ENCODE assay signal across 1 cellular context in genomic region chr20:33791959-33792597, GRCh38.
TF ChIP-seq lines count a peak whose summit lies in the region.

No MANE protein-coding gene starts in this region.

TF ChIP-seq in HepG2, 621 proteins besides CTCF, POLR2A, EP300 and RAD21 (continued from another document):
- TF ChIP-seq SOX13 (IDR thresholded peaks at IDR 0.05): no peak
- no peak for TF ChIP-seq SOX13 (CRISPR knock-in tag; conservative IDR thresholded peaks at IDR 0.05 in 1 of 2, IDR thresholded peaks at IDR 0.05 in 1 of 2)
- no peak for TF ChIP-seq ZNF24 (IDR thresholded peaks at IDR 0.05)
- TF ChIP-seq EED (CRISPR knock-in tag; IDR thresholded peaks at IDR 0.05): 0 out of 2 replicates have a peak, but pooled peaks have one; percentile 39
- 0 out of 2 replicates have a peak, but pooled peaks have one; percentile 27 for TF ChIP-seq ZC3H13 (CRISPR knock-in tag; IDR thresholded peaks at IDR 0.05)
- TF ChIP-seq PATZ1 (CRISPR knock-in tag; IDR thresholded peaks at IDR 0.05): peak; percentile 30; the same call in 1 of the 2 replicates
- TF ChIP-seq ELF3 (CRISPR knock-in tag; IDR thresholded peaks at IDR 0.05): 0 out of 2 replicates have a peak, but pooled peaks have one; percentile 36
- peak; percentile 36; the same call in 1 of the 2 replicates for TF ChIP-seq TSC22D2 (CRISPR knock-in tag; IDR thresholded peaks at IDR 0.05; ENCODE audit: borderline replicate concordance)
- TF ChIP-seq CC2D1A (CRISPR knock-in tag; IDR thresholded peaks at IDR 0.05): peak; percentile 78; the same call in 1 of the 2 replicates
- no peak for TF ChIP-seq PAWR (CRISPR knock-in tag; IDR thresholded peaks at IDR 0.05; ENCODE audit: borderline replicate concordance)
- TF ChIP-seq, protein P1, sequence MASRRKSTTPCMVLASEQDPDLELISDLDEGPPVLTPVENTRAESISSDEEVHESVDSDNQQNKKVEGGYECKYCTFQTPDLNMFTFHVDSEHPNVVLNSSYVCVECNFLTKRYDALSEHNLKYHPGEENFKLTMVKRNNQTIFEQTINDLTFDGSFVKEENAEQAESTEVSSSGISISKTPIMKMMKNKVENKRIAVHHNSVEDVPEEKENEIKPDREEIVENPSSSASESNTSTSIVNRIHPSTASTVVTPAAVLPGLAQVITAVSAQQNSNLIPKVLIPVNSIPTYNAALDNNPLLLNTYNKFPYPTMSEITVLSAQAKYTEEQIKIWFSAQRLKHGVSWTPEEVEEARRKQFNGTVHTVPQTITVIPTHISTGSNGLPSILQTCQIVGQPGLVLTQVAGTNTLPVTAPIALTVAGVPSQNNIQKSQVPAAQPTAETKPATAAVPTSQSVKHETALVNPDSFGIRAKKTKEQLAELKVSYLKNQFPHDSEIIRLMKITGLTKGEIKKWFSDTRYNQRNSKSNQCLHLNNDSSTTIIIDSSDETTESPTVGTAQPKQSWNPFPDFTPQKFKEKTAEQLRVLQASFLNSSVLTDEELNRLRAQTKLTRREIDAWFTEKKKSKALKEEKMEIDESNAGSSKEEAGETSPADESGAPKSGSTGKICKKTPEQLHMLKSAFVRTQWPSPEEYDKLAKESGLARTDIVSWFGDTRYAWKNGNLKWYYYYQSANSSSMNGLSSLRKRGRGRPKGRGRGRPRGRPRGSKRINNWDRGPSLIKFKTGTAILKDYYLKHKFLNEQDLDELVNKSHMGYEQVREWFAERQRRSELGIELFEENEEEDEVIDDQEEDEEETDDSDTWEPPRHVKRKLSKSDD (CRISPR knock-in tag; IDR thresholded peaks at IDR 0.05; ENCODE audit: low read depth): peak; percentile 47; the same call in 1 of the 2 replicates
- TF ChIP-seq KDM1A (CRISPR knock-in tag; IDR thresholded peaks at IDR 0.05): peak; percentile 96
- no peak for TF ChIP-seq SCMH1 (CRISPR knock-in tag; IDR thresholded peaks at IDR 0.05; ENCODE audit: borderline replicate concordance)
- TF ChIP-seq PRMT3 (CRISPR knock-in tag; IDR thresholded peaks at IDR 0.05; ENCODE audit: borderline replicate concordance, low read depth): 0 out of 2 replicates have a peak, but pooled peaks have one; percentile 31
- TF ChIP-seq ZNF619 (CRISPR knock-in tag; IDR thresholded peaks at IDR 0.05): 0 out of 2 replicates have a peak, but pooled peaks have one; percentile 67
- TF ChIP-seq ATF1 (CRISPR knock-in tag; IDR thresholded peaks at IDR 0.05): no peak
- TF ChIP-seq, protein P2, sequence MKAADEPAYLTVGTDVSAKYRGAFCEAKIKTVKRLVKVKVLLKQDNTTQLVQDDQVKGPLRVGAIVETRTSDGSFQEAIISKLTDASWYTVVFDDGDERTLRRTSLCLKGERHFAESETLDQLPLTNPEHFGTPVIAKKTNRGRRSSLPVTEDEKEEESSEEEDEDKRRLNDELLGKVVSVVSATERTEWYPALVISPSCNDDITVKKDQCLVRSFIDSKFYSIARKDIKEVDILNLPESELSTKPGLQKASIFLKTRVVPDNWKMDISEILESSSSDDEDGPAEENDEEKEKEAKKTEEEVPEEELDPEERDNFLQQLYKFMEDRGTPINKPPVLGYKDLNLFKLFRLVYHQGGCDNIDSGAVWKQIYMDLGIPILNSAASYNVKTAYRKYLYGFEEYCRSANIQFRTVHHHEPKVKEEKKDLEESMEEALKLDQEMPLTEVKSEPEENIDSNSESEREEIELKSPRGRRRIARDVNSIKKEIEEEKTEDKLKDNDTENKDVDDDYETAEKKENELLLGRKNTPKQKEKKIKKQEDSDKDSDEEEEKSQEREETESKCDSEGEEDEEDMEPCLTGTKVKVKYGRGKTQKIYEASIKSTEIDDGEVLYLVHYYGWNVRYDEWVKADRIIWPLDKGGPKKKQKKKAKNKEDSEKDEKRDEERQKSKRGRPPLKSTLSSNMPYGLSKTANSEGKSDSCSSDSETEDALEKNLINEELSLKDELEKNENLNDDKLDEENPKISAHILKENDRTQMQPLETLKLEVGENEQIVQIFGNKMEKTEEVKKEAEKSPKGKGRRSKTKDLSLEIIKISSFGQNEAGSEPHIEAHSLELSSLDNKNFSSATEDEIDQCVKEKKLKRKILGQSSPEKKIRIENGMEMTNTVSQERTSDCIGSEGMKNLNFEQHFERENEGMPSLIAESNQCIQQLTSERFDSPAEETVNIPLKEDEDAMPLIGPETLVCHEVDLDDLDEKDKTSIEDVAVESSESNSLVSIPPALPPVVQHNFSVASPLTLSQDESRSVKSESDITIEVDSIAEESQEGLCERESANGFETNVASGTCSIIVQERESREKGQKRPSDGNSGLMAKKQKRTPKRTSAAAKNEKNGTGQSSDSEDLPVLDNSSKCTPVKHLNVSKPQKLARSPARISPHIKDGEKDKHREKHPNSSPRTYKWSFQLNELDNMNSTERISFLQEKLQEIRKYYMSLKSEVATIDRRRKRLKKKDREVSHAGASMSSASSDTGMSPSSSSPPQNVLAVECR (CRISPR knock-in tag; IDR thresholded peaks at IDR 0.05; ENCODE audit: borderline replicate concordance): peak; percentile 49; the same call in 1 of the 2 replicates
- TF ChIP-seq RXRB (CRISPR knock-in tag; IDR thresholded peaks at IDR 0.05; ENCODE audit: borderline replicate concordance): 0 out of 2 replicates have a peak, but pooled peaks have one; percentile 25
- TF ChIP-seq GATAD1 (CRISPR knock-in tag; IDR thresholded peaks at IDR 0.05): peak; percentile 17; the same call in 1 of the 2 replicates
- TF ChIP-seq SRSF1 (optimal IDR thresholded peaks at IDR 0.05; ENCODE audit: low read depth, low read length): no peak
- TF ChIP-seq KDM4B (CRISPR knock-in tag; IDR thresholded peaks at IDR 0.05): peak; percentile 18; the same call in 1 of the 2 replicates
- TF ChIP-seq AHR (CRISPR knock-in tag; IDR thresholded peaks at IDR 0.05): peak; percentile 50; the same call in 1 of the 2 replicates
- peak; percentile 62 for TF ChIP-seq ZNF629 (CRISPR knock-in tag; conservative IDR thresholded peaks at IDR 0.05)
- TF ChIP-seq HIVEP1 (CRISPR knock-in tag; IDR thresholded peaks at IDR 0.05): peak; percentile 56; the same call in 1 of the 2 replicates
- TF ChIP-seq, protein P3, sequence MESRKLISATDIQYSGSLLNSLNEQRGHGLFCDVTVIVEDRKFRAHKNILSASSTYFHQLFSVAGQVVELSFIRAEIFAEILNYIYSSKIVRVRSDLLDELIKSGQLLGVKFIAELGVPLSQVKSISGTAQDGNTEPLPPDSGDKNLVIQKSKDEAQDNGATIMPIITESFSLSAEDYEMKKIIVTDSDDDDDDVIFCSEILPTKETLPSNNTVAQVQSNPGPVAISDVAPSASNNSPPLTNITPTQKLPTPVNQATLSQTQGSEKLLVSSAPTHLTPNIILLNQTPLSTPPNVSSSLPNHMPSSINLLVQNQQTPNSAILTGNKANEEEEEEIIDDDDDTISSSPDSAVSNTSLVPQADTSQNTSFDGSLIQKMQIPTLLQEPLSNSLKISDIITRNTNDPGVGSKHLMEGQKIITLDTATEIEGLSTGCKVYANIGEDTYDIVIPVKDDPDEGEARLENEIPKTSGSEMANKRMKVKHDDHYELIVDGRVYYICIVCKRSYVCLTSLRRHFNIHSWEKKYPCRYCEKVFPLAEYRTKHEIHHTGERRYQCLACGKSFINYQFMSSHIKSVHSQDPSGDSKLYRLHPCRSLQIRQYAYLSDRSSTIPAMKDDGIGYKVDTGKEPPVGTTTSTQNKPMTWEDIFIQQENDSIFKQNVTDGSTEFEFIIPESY (CRISPR knock-in tag; IDR thresholded peaks at IDR 0.05): no peak; the same call in 1 of the 2 replicates
- TF ChIP-seq BCLAF1 (IDR thresholded peaks at IDR 0.05): no peak
- TF ChIP-seq ZNF609 (CRISPR knock-in tag; IDR thresholded peaks at IDR 0.05; ENCODE audit: borderline replicate concordance): peak; percentile 32; the same call in 1 of the 2 replicates
- TF ChIP-seq ZNF383 (CRISPR knock-in tag; IDR thresholded peaks at IDR 0.05; ENCODE audit: borderline replicate concordance): no peak
- 0 out of 2 replicates have a peak, but pooled peaks have one; percentile 28 for TF ChIP-seq FOXO1 (CRISPR knock-in tag; IDR thresholded peaks at IDR 0.05)
- 0 out of 2 replicates have a peak, but pooled peaks have one; percentile 18 for TF ChIP-seq KAT8 (CRISPR knock-in tag; IDR thresholded peaks at IDR 0.05)
- TF ChIP-seq ZBTB21 (CRISPR knock-in tag; IDR thresholded peaks at IDR 0.05): peak; percentile 32; the same call in 1 of the 2 replicates
- no peak for TF ChIP-seq ZNF772 (CRISPR knock-in tag; IDR thresholded peaks at IDR 0.05)
